ENCODE assay signal across 10 cellular contexts in the genomic region with DNA sequence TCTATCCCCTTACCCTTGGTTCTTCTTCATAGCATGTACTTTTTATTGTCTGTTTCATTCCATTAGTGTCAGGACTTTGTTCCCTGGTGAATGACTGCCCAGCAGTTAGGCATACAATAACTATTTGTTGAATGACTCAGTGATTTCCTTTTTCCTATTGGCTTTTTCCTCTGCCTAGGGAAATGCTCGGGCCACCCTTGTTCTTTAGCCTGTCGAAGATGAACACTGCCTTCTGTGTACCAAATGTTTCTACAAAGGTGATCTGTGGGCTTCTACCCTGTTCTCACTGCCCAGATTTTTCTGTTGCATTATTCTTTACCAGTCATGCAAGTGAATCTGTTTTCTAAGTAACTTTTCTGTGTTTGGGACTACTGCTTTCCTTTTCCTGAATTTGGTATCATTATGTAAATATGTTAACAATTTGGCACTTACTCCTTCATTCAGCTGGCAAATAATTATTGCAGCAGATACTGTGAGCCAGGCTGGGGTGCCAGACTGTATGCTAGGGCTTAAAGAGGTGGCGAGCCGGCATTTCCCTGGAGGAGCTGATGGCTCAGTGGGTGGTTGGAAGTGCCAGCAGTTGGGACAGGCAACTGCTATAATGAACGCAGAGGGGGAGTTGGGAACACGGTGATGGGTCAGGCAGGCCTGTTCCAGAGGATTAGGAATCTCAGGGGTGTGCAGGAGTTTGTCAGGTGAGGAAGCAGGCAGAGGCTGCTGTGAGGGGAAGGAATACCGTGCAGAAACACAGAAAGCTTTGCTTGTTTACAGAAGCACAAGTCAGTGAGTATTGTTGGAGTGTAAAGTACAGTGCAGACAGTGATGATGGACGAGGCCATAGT. TPM values are rescaled to one million over a fixed set of nuclear protein-coding genes. Genes with fewer than 3 reads are reported as not detected.
DNase-seq lines count a peak whose midpoint lies in the region; ATAC-seq, FAIRE-seq and TF ChIP-seq lines count a peak whose summit lies in the region.
"Had no signal": no experiment of that assay in that cellular context is flagged by ENCODE, and none has a peak within 500 bp of the region (broad histone marks: within the 10 kb centered on the region; RNA-seq: fewer than 3 reads in every experiment).

No MANE protein-coding gene starts in this region.

- TF ChIP-seq RAD21 in A549 (conservative IDR thresholded peaks at IDR 0.05 in 1 of 2, IDR thresholded peaks at IDR 0.05 in 1 of 2): no peak

- POLR2A ChIA-PET in A549 (lab: Yijun Ruan, JAX): interaction anchor here (1.1 kb wide), 1 partner anchor 31 kb away, joined by 7 read pairs; a partner anchor contains a TSS

- WGBS in A549 (ENCODE audit: missing lambda C conversion rate): 4% methylated on average over 8 of the region's 8 CpGs

- H3K9me3 ChIP-seq in A549: no peaks in the 10 kb centered on the region
- no peaks in the 10 kb centered on the region for H3K9me3 ChIP-seq in uterus
- no peaks in the 10 kb centered on the region for H3K9me3 ChIP-seq in WERI-Rb-1 (ENCODE audit: severe bottlenecking)

- no peak for TF ChIP-seq EP300 in A549 (IDR thresholded peaks at IDR 0.05)

- intact Hi-C loops in uterus (cut with DNase I; ENCODE audit: low total_unique reads): no loop called here

- no peak for TF ChIP-seq CTCF in A549 (IDR thresholded peaks at IDR 0.05)
- TF ChIP-seq CTCF in uterus (IDR thresholded peaks at IDR 0.05): no peak
- TF ChIP-seq CTCF in WERI-Rb-1 (IDR thresholded peaks at IDR 0.05; ENCODE audit: low read depth, low read length): no peak

- peak overlapping the region; percentile 92 for H3K4me2 ChIP-seq in A549

- H3K4me3 ChIP-seq in A549 (peak overlapping the region; percentile 33), uterus (no peak overlapping the region), WERI-Rb-1 (ENCODE audit: low read depth, low read length) (no peak overlapping the region)

- H3K36me3 ChIP-seq in uterus: no peaks in the 10 kb centered on the region
- no peaks in the 10 kb centered on the region for H3K36me3 ChIP-seq in WERI-Rb-1

- ATAC-seq in A549: peak; percentile 92 to 93
- no peak for ATAC-seq in HG03565 (IDR thresholded peaks at IDR 0.05; ENCODE audit: unreplicated experiment)
- ATAC-seq: activated T-cell treated with anti-CD3 and anti-CD28 coated beads, Interleukin-2, amount 50 U/mL, for 4 hours had no signal

- peak; percentile 85 for FAIRE-seq in A549 (lab: Jason Lieb, UNC)
- no peak for FAIRE-seq in HTR-8/SVneo (lab: Jason Lieb, UNC)
- FAIRE-seq: G401.6 had no signal

- H3K4me1 ChIP-seq in A549 (peaks cover 42% of the 10 kb centered on the region), uterus (no peaks in the 10 kb centered on the region)

- peak overlapping the region; percentile 78 to 86 for H3K27ac ChIP-seq in A549
- H3K27ac ChIP-seq in uterus: no peak overlapping the region
- H3K27ac ChIP-seq in WERI-Rb-1: no peak overlapping the region

- DNase-seq in A549 (ENCODE audit: low read depth in 1 of 2, low spot score in 1 of 2) (peak; percentile 68 to 84), HTR-8/SVneo (ENCODE audit: insufficient read length, low spot score) (peak; percentile 27), dermis microvascular lymphatic vessel endothelial cell (ENCODE audit: low read depth in 2 of 2) (peak; percentile 55 to 80), lung microvascular endothelial cell (ENCODE audit: low read depth in 2 of 2) (peak; percentile 78 to 85), DMS153 treated with DMSO at 0.1 percent for 48 hours (lab: John Stamatoyannopoulos, UW; ENCODE audit: unreplicated experiment) (no peak), uterus (no peak), WERI-Rb-1 (no peak)
- DNase-seq: activated T-cell treated with anti-CD3 and anti-CD28 coated beads, Interleukin-2, amount 50 U/mL, for 4 hours had no signal

- H3K27me3 ChIP-seq in uterus (no peaks in the 10 kb centered on the region), WERI-Rb-1 (ENCODE audit: insufficient read depth, low read depth, severe bottlenecking) (no peaks in the 10 kb centered on the region)

- no peak for TF ChIP-seq POLR2A in A549 (IDR thresholded peaks at IDR 0.05; ENCODE audit: low read length)
- no peak for TF ChIP-seq POLR2A in uterus (IDR thresholded peaks at IDR 0.05)

- CTCF ChIA-PET in A549 (lab: Yijun Ruan, JAX): interaction anchor here (0.6 kb wide), 1 partner anchor 977 kb away, joined by 4 read pairs; no protein-coding TSS in a partner anchor

TF ChIP-seq in A549, 52 proteins besides CTCF, POLR2A, EP300 and RAD21:
- no peak for TF ChIP-seq TP53 (CRISPR knock-in tag; IDR thresholded peaks at IDR 0.05)
- TF ChIP-seq MAFK (IDR thresholded peaks at IDR 0.05; ENCODE audit: partially characterized antibody): peak; percentile 83
- 0 out of 2 replicates have a peak, but pooled peaks have one; percentile 5 for TF ChIP-seq GATA3 (IDR thresholded peaks at IDR 0.05; ENCODE audit: borderline replicate concordance)
- peak; percentile 46; the same call in 1 of the 2 replicates for TF ChIP-seq FOSL2 (IDR thresholded peaks at IDR 0.05)
- TF ChIP-seq FOSL2 (CRISPR knock-in tag; IDR thresholded peaks at IDR 0.05): peak; percentile 78
- TF ChIP-seq, protein P1, sequence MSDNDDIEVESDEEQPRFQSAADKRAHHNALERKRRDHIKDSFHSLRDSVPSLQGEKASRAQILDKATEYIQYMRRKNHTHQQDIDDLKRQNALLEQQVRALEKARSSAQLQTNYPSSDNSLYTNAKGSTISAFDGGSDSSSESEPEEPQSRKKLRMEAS (IDR thresholded peaks at IDR 0.05): peak; percentile 32; the same call in 1 of the 2 replicates
- TF ChIP-seq CBX2 (IDR thresholded peaks at IDR 0.05; ENCODE audit: borderline replicate concordance, low read depth): no peak
- TF ChIP-seq ZFP36 (IDR thresholded peaks at IDR 0.05; ENCODE audit: borderline replicate concordance, partially characterized antibody): no peak
- peak; percentile 29 to 37; a peak in 2 of 5 replicates for TF ChIP-seq JUN (IDR thresholded peaks at IDR 0.05)

RNA-seq across cellular contexts. Expression of a gene that starts 30.6 kb away (rescaled TPM):
- polyA plus RNA-seq in A549 (2011; rRNA removed): 15.6 and 16.2 TPM in 2 replicates
- 5.4 and 5.5 TPM in 2 replicates for polyA plus RNA-seq in A549 (2012; cell fraction: cytosol; rRNA removed)
- polyA plus RNA-seq in A549 (2012; cell fraction: nucleus; rRNA removed): 7.2 and 12.4 TPM in 2 replicates
- polyA plus RNA-seq in A549 (2017; fragmentation: RNase III; extraction: RNeasy Plus Mini Kit Qiagen cat#74134 plus additional on column Dnase treatment): 8.9 to 10.6 TPM (median 9.6 TPM) in 3 replicates
- 48.4 and 54.0 TPM in 2 replicates for polyA minus RNA-seq in A549 (2011; rRNA and poly(A)+ RNA removed)
- 16.0 and 22.4 TPM in 2 replicates for total RNA-seq in dermis microvascular lymphatic vessel endothelial cell
- total RNA-seq in lung microvascular endothelial cell: 13.5 and 19.2 TPM in 2 replicates
- 10 to 100 TPM; 29.1 to 61.4 (median 45.5) TPM for total RNA-seq in uterus

Comparison
In these comparisons a context has a peak if more than half of its experiments do, and no peak if none do; other contexts are left out.
1. DNase-seq: peak in A549 (2 of 2), HTR-8/SVneo (single experiment), dermis microvascular lymphatic vessel endothelial cell (2 of 2) and lung microvascular endothelial cell (2 of 2); none in DMS153 treated with DMSO at 0.1 percent for 48 hours (single experiment), uterus (0 of 2) and WERI-Rb-1 (single experiment).
2. H3K27ac ChIP-seq: peak in A549 (2 of 2); none in uterus (0 of 2) and WERI-Rb-1 (single experiment).